In the genomic region with DNA sequence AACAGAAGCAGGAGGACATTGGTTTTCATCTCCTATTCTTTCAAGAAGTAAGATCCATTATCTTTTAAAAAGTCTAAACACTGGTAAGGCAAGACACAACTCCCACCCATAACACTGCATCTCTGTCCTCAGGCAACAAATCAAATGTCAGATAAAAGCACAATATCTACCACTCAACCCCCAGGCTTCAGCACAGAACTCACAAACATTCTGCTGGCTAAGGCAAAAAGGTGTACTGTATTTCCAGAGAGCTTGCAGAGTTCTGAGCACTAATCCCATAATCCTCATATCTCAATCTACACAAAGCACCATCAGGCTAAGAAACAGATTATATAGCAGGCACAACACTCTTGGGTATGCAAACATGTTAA, we compare ENCODE assay signal across 15 cellular contexts. TPM values are rescaled to one million over a fixed set of nuclear protein-coding genes. Genes with fewer than 3 reads are reported as not detected.
DNase-seq lines count a peak whose midpoint lies in the region; ATAC-seq, FAIRE-seq and TF ChIP-seq lines count a peak whose summit lies in the region.
"Had no signal": no experiment of that assay in that cellular context is flagged by ENCODE, and none has a peak within 500 bp of the region (broad histone marks: within the 10 kb centered on the region; RNA-seq: fewer than 3 reads in every experiment).

No MANE protein-coding gene starts in this region.

- H3K9me3 ChIP-seq in gastrocnemius medialis = no peaks in the 10 kb centered on the region
- no peaks in the 10 kb centered on the region for H3K9me3 ChIP-seq in small intestine (ENCODE audit: control insufficient read depth, low read depth)
- no peaks in the 10 kb centered on the region for H3K9me3 ChIP-seq in Peyer's patch

- no peak overlapping the region for H3K4me3 ChIP-seq in fibroblast of villous mesenchyme (ENCODE audit: low read depth, low read length)
- no peak overlapping the region for H3K4me3 ChIP-seq in gastrocnemius medialis
- no peak overlapping the region for H3K4me3 ChIP-seq in small intestine (ENCODE audit: low read depth in 1 of 2, low read length in 2 of 2)
- H3K4me3 ChIP-seq in Peyer's patch = no peak overlapping the region
- H3K4me3 ChIP-seq: PC-9 had no signal

- no peak for TF ChIP-seq POLR2A in gastrocnemius medialis (IDR thresholded peaks at IDR 0.05)
- TF ChIP-seq POLR2A in Peyer's patch (IDR thresholded peaks at IDR 0.05) = no peak

- in situ Hi-C loops in gastrocnemius medialis (cut with MboI; ENCODE audit: low sequenced_read_pairs in 4 of 4) = no loop called here

- peak overlapping the region; percentile 99 to 100 (median 100) for H3K27ac ChIP-seq in gastrocnemius medialis
- H3K27ac ChIP-seq in small intestine (ENCODE audit: low read depth in 1 of 2, low read length in 1 of 2) = peak overlapping the region in 1 of 2 donors; percentile 33
- peak overlapping the region in 1 of 4 donors; percentile 3 for H3K27ac ChIP-seq in Peyer's patch
- H3K27ac ChIP-seq: PC-9 had no signal

- FAIRE-seq in small intestine (lab: Jason Lieb, UNC) = no peak
- FAIRE-seq: G401.6 had no signal

- H3K36me3 ChIP-seq in gastrocnemius medialis (no peaks in the 10 kb centered on the region), small intestine (ENCODE audit: control insufficient read depth in 2 of 2, insufficient read depth in 2 of 2, low read length in 2 of 2) (no peaks in the 10 kb centered on the region), Peyer's patch (no peaks in the 10 kb centered on the region)

- H3K27me3 ChIP-seq in gastrocnemius medialis (no peaks in the 10 kb centered on the region), small intestine (ENCODE audit: control insufficient read depth in 2 of 2, insufficient read depth in 2 of 2, low read length in 2 of 2) (no peaks in the 10 kb centered on the region), Peyer's patch (no peaks in the 10 kb centered on the region)

- no peak for TF ChIP-seq CTCF in fibroblast of villous mesenchyme (IDR thresholded peaks at IDR 0.05; ENCODE audit: insufficient read depth, low read depth, low read length)
- TF ChIP-seq CTCF in gastrocnemius medialis (IDR thresholded peaks at IDR 0.05 in 4 of 5, conservative IDR thresholded peaks at IDR 0.05 in 1 of 5) = no peak
- TF ChIP-seq CTCF in Peyer's patch (IDR thresholded peaks at IDR 0.05) = no peak

- DNase-seq in ELF-1 (ENCODE audit: low read depth, low spot score) (peak; percentile 42), NCI-H82 (lab: John Stamatoyannopoulos, UW) (peak; percentile 69), fibroblast of villous mesenchyme (ENCODE audit: low read depth) (peak; percentile 59), gastrocnemius medialis (no peak), small intestine (no peak), SW480 (ENCODE audit: low spot score) (no peak), Peyer's patch (no peak)
- DNase-seq: activated T-cell treated with anti-CD3 and anti-CD28 coated beads for 4 hours; cortex of kidney; NCI-H446; PC-9; stimulated activated CD4-positive, alpha-beta T cell treated with anti-CD3 and anti-CD28 coated beads, Interleukin-4, amount 100 ng/mL, for 1 hour; T-helper 1 cell had no signal

- H3K4me1 ChIP-seq in gastrocnemius medialis (peaks cover 47 to 55% of the 10 kb centered on the region in 2 donors), small intestine (ENCODE audit: control insufficient read depth in 2 of 2, insufficient read depth in 1 of 2, low read depth in 1 of 2, low read length in 1 of 2) (peaks cover 0 to 4% of the 10 kb centered on the region in 2 donors), Peyer's patch (peaks cover 0 to 1% (median 0%) of the 10 kb centered on the region in 4 donors)

- no peak for ATAC-seq in gastrocnemius medialis
- ATAC-seq: stimulated activated memory B cell treated with anti-CD40 and anti-IgM and Interleukin-4, amounts not matched to agents 10 μg/mL and 1 μg/mL and 100 μg/mL, for 72 hours had no signal

- intact Hi-C loops in gastrocnemius medialis (cut with DNase I; ENCODE audit: low total_unique reads) = no loop called here

RNA-seq across cellular contexts. Expression of gene RAF1, which starts 20.9 kb away (rescaled TPM):
- 86.7 and 111 TPM in 2 replicates for total RNA-seq in fibroblast of villous mesenchyme
- 100 to 1,000 TPM; 212 to 346 (median 246) TPM for total RNA-seq in gastrocnemius medialis
- polyA plus RNA-seq in small intestine = 10 to 100 TPM; 47.9 to 84.3 (median 61.3) TPM
- 100 to 1,000 TPM; 121 to 133 (median 126) TPM for total RNA-seq in Peyer's patch

Comparison
In these comparisons a context has a peak if more than half of its experiments do, and no peak if none do; other contexts are left out.
1. DNase-seq: peak in ELF-1 (single experiment), NCI-H82 (single experiment) and fibroblast of villous mesenchyme (single experiment); none in gastrocnemius medialis (0 of 2), small intestine (single experiment), SW480 (single experiment) and Peyer's patch (0 of 3).